ENCODE assay signal across 20 cellular contexts in the genomic region with DNA sequence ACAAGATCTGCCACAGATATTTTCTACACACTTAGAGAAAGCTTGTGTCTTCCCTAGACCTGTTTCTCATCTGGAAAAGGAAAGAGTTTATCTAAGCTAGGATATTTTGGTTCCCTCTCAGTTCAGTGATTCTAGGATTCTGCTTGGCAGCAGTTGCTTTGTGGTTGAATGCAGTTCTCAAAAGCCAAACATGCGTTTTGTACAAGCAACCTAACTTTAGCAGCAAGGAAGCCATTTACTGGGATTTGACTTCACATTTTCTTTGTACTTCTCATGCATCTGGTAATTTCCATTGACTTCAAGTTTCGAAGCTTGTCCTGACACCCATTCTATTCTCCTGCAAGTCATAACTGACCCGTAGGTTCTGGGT. TPM values are rescaled to one million over a fixed set of nuclear protein-coding genes. Genes with fewer than 3 reads are reported as not detected.
"Had no signal": no experiment of that assay in that cellular context is flagged by ENCODE, and none has a peak within 500 bp of the region (broad histone marks: within the 10 kb centered on the region; RNA-seq: fewer than 3 reads in every experiment).

No MANE protein-coding gene starts in this region.

- H3K4me3 Mint-ChIP-seq: endodermal cell, natural killer cell, neural crest cell had no signal

- ATAC-seq: left ventricle myocardium superior, natural killer cell had no signal

- H3K4me1 ChIP-seq: colonic mucosa, foreskin keratinocyte, sigmoid colon had no signal

- DNase-seq: colonic mucosa; dermis blood vessel endothelial cell; endodermal cell; erythroblast; foreskin keratinocyte; left colon; left ventricle myocardium superior; natural killer cell; posterior cingulate gyrus; sigmoid colon; stimulated activated CD4-positive, alpha-beta T cell treated with anti-CD3 and anti-CD28 coated beads, Interleukin-12 subunit alpha, Interleukin-12 subunit beta, amount 100 ng/mL, for 4 hours; stimulated activated naive CD4-positive, alpha-beta T cell treated with Interleukin-2 at 50 U/mL for 16 hours; trophoblast cell had no signal

- H3K4me3 ChIP-seq: colonic mucosa, right atrium auricular region, sigmoid colon, skin epidermis had no signal

- H3K36me3 ChIP-seq: colonic mucosa, right atrium auricular region, sigmoid colon had no signal

- H3K27me3 ChIP-seq: colonic mucosa, foreskin keratinocyte, right atrium auricular region, sigmoid colon had no signal

- H3K9me3 Mint-ChIP-seq: endodermal cell had no signal

- H3K27ac ChIP-seq: colonic mucosa, foreskin keratinocyte, right atrium auricular region, sigmoid colon had no signal

- H3K9me3 ChIP-seq: colonic mucosa, right atrium auricular region, sigmoid colon had no signal

- H3K36me3 Mint-ChIP-seq: natural killer cell had no signal

- H3K4me1 Mint-ChIP-seq: natural killer cell had no signal

- H3K27ac Mint-ChIP-seq: endodermal cell, natural killer cell had no signal

RNA-seq across cellular contexts. Expression of gene VSNL1, which starts 33.3 kb away (rescaled TPM):
- total RNA-seq: dermis blood vessel endothelial cell, endothelial cell of umbilical vein, lung microvascular endothelial cell, natural killer cell, osteocyte had no signal

RNA-seq across cellular contexts. Expression of gene RAD51AP2, which starts 55.6 kb away (rescaled TPM):
- total RNA-seq: dermis blood vessel endothelial cell, endothelial cell of umbilical vein, left colon, lung microvascular endothelial cell, mucosa of gallbladder, natural killer cell, osteocyte had no signal
